ENCODE assay signal across 25 cellular contexts in genomic region chr12:32201996-32202395, GRCh38.
DNase-seq lines count a peak whose midpoint lies in the region; ATAC-seq and TF ChIP-seq lines count a peak whose summit lies in the region.
"Had no signal": no experiment of that assay in that cellular context is flagged by ENCODE, and none has a peak within 500 bp of the region (broad histone marks: within the 10 kb centered on the region; RNA-seq: fewer than 3 reads in every experiment).

No MANE protein-coding gene starts in this region.

- H3K9ac ChIP-seq in neuronal stem cell (ENCODE audit: low read depth, low read length, poor library complexity), result no peak overlapping the region

- H4K91ac ChIP-seq in neuronal stem cell (ENCODE audit: low read depth, low read length, poor library complexity), result no peak overlapping the region

- POLR2A ChIA-PET in GM10248 (lab: Yijun Ruan, JAX), result no interaction called here

- no peak overlapping the region for H2BK120ac ChIP-seq in neuronal stem cell (ENCODE audit: low read depth, low read length)

- no peak overlapping the region for H3K4me3 Mint-ChIP-seq in nephron
- no peak overlapping the region for H3K4me3 Mint-ChIP-seq in activated T-cell treated with anti-CD3 and anti-CD28 coated beads, Interleukin-2, amount 50 U/mL, for 4 hours
- H3K4me3 Mint-ChIP-seq: activated CD8-positive, alpha-beta T cell treated with anti-CD3 and anti-CD28 coated beads for 36 hours; CD4-positive, CD25-positive, alpha-beta regulatory T cell; IgD-negative memory B cell; stimulated activated naive B cell treated with anti-CD40 and anti-IgM and Interleukin-4, amounts not matched to agents 10 μg/mL and 1 μg/mL and 100 μg/mL, for 72 hours had no signal

- H3K27ac ChIP-seq in adrenal gland, result no peak overlapping the region
- H3K27ac ChIP-seq in neuronal stem cell (replicated peaks; ENCODE audit: low read length), result no peak overlapping the region
- H3K27ac ChIP-seq: heart right ventricle, prostate gland, testis had no signal

- H2BK12ac ChIP-seq in neuronal stem cell (ENCODE audit: low read length), result no peak overlapping the region

- peaks cover 14% of the 10 kb centered on the region for H3K4me1 Mint-ChIP-seq in nephron
- H3K4me1 Mint-ChIP-seq in activated T-cell treated with anti-CD3 and anti-CD28 coated beads, Interleukin-2, amount 50 U/mL, for 4 hours (ENCODE audit: low read depth), result peaks cover 5% of the 10 kb centered on the region

- no peak overlapping the region for H4K8ac ChIP-seq in neuronal stem cell (ENCODE audit: low read depth, low read length)

- no peak for TF ChIP-seq CTCF in adrenal gland (IDR thresholded peaks at IDR 0.05)
- no peak for TF ChIP-seq CTCF in nephron (IDR thresholded peaks at IDR 0.05; ENCODE audit: unreplicated experiment in 3 of 3)
- no peak for TF ChIP-seq CTCF in GM10248 (IDR thresholded peaks at IDR 0.05; ENCODE audit: control extremely low read depth, extremely low read depth, low read depth, missing control alignments)

- no peak for ATAC-seq in activated T-cell treated with anti-CD3 and anti-CD28 coated beads, Interleukin-2, amount 50 U/mL, for 4 hours
- ATAC-seq: activated CD8-positive, alpha-beta T cell treated with anti-CD3 and anti-CD28 coated beads for 36 hours; heart right ventricle; left colon; stimulated activated naive B cell treated with anti-CD40 and anti-IgM and Interleukin-4, amounts not matched to agents 10 μg/mL and 1 μg/mL and 100 μg/mL, for 72 hours had no signal

- H2AFZ ChIP-seq in neuronal stem cell (ENCODE audit: low read length), result no peak overlapping the region

- no peak overlapping the region for H2BK15ac ChIP-seq in neuronal stem cell (ENCODE audit: low read length)

- peaks cover 4% of the 10 kb centered on the region for H3K9me3 Mint-ChIP-seq in nephron
- H3K9me3 Mint-ChIP-seq in activated T-cell treated with anti-CD3 and anti-CD28 coated beads, Interleukin-2, amount 50 U/mL, for 4 hours, result no peaks in the 10 kb centered on the region
- H3K9me3 Mint-ChIP-seq: activated CD8-positive, alpha-beta T cell treated with anti-CD3 and anti-CD28 coated beads for 36 hours had no signal

- no peak overlapping the region for H2AK5ac ChIP-seq in neuronal stem cell (ENCODE audit: low read depth, low read length)

- H3K4ac ChIP-seq in neuronal stem cell (ENCODE audit: low read length), result no peak overlapping the region

- 72 to 83% (median 73%) methylated on average over 1 of the region's 1 CpG for WGBS in adrenal gland, 4 donors
- WGBS in neuronal stem cell (ENCODE audit: extremely low coverage in 2 of 2, insufficient read length in 2 of 2, insufficient replicate concordance in 1 of 2), 2 donors, result no CpG with 5 or more reads among the region's 1 CpG

- TF ChIP-seq POLR2A in adrenal gland (IDR thresholded peaks at IDR 0.05), result no peak

- H3K27ac Mint-ChIP-seq in nephron, result peak overlapping the region; percentile 14 to 45 (median 27)
- H3K27ac Mint-ChIP-seq: activated CD8-positive, alpha-beta T cell treated with anti-CD3 and anti-CD28 coated beads for 36 hours; CD4-positive, CD25-positive, alpha-beta regulatory T cell; stimulated activated naive B cell treated with anti-CD40 and anti-IgM and Interleukin-4, amounts not matched to agents 10 μg/mL and 1 μg/mL and 100 μg/mL, for 72 hours had no signal

- no peak overlapping the region for H3K4me3 ChIP-seq in adrenal gland
- no peak overlapping the region for H3K4me3 ChIP-seq in neuronal stem cell (ENCODE audit: low read length in 2 of 2)
- H3K4me3 ChIP-seq: HAP-1, heart right ventricle, prostate gland, testis had no signal

- H3K27me3 ChIP-seq in adrenal gland (no peaks in the 10 kb centered on the region), neuronal stem cell (ENCODE audit: control insufficient read depth in 3 of 3, insufficient read depth in 3 of 3, low read depth in 1 of 3, low read length in 3 of 3) (no peaks in the 10 kb centered on the region)
- H3K27me3 ChIP-seq: heart right ventricle, testis had no signal

- no peak overlapping the region for H3K14ac ChIP-seq in neuronal stem cell (ENCODE audit: low read length)

- H3K4me2 ChIP-seq in neuronal stem cell (ENCODE audit: insufficient read depth, low read length, poor library complexity, severe bottlenecking), result no peak overlapping the region

- in situ Hi-C loops in G401 (cut with HindIII; ENCODE audit: low sequenced_read_pairs), result no loop called here

- H3K36me3 ChIP-seq in adrenal gland (replicated peaks in 1 of 2) (no peaks in the 10 kb centered on the region), neuronal stem cell (replicated peaks in 1 of 2; ENCODE audit: control insufficient read depth in 2 of 2, insufficient read depth in 2 of 2, low read length in 2 of 2) (peaks cover 0 to 1% of the 10 kb centered on the region in 2 donors)
- H3K36me3 ChIP-seq: HAP-1, heart right ventricle, prostate gland had no signal

- no peaks in the 10 kb centered on the region for H3K79me1 ChIP-seq in neuronal stem cell (ENCODE audit: low read depth, low read length)

- peaks cover 30% of the 10 kb centered on the region for H3K36me3 Mint-ChIP-seq in nephron (ENCODE audit: low read depth)
- peaks cover 2% of the 10 kb centered on the region for H3K36me3 Mint-ChIP-seq in activated T-cell treated with anti-CD3 and anti-CD28 coated beads, Interleukin-2, amount 50 U/mL, for 4 hours (ENCODE audit: insufficient read depth)
- H3K36me3 Mint-ChIP-seq: CD4-positive, CD25-positive, alpha-beta regulatory T cell had no signal

- no peak overlapping the region for H3K18ac ChIP-seq in neuronal stem cell (ENCODE audit: low read length)

- intact Hi-C loops in adrenal gland (cut with DNase I), result no loop called here

- H3K9me3 ChIP-seq in adrenal gland (replicated peaks in 1 of 3) (no peaks in the 10 kb centered on the region), neuronal stem cell (replicated peaks in 1 of 2; ENCODE audit: control insufficient read depth in 2 of 2, insufficient read depth in 1 of 2, low read depth in 1 of 2, low read length in 2 of 2) (peaks cover 2 to 9% of the 10 kb centered on the region in 2 donors)
- H3K9me3 ChIP-seq: HAP-1, heart right ventricle, prostate gland, testis had no signal

- no peak overlapping the region for H3K23ac ChIP-seq in neuronal stem cell (ENCODE audit: low read depth, low read length, poor library complexity)

- H3K4me1 ChIP-seq in adrenal gland (replicated peaks in 1 of 2), result no peaks in the 10 kb centered on the region
- H3K4me1 ChIP-seq in neuronal stem cell (ENCODE audit: control insufficient read depth in 2 of 2, insufficient read depth in 1 of 2, low read depth in 1 of 2, low read length in 2 of 2), result no peaks in the 10 kb centered on the region
- H3K4me1 ChIP-seq: heart right ventricle, prostate gland, testis had no signal

- no peaks in the 10 kb centered on the region for H3K27me3 Mint-ChIP-seq in nephron (ENCODE audit: low read depth)
- H3K27me3 Mint-ChIP-seq in activated T-cell treated with anti-CD3 and anti-CD28 coated beads, Interleukin-2, amount 50 U/mL, for 4 hours (ENCODE audit: low read depth), result no peaks in the 10 kb centered on the region
- H3K27me3 Mint-ChIP-seq: activated CD8-positive, alpha-beta T cell treated with anti-CD3 and anti-CD28 coated beads for 36 hours; CD4-positive, CD25-positive, alpha-beta regulatory T cell; IgD-negative memory B cell; stimulated activated naive B cell treated with anti-CD40 and anti-IgM and Interleukin-4, amounts not matched to agents 10 μg/mL and 1 μg/mL and 100 μg/mL, for 72 hours had no signal

- CTCF ChIA-PET in GM10248 (lab: Yijun Ruan, JAX), result interaction anchor here (4.5 kb wide), 1 partner anchor 17 kb away, joined by 13 read pairs; no protein-coding TSS in a partner anchor

- peak; percentile 95 for DNase-seq in G401 (ENCODE audit: low spot score)
- peak; percentile 53 for DNase-seq in NCI-H2029 treated with DMSO at 0.1 percent for 48 hours (lab: John Stamatoyannopoulos, UW)
- DNase-seq in adrenal gland, result peak in 4 of 7 donors; percentile 10 to 44 (median 26)
- DNase-seq in activated T-cell treated with anti-CD3 and anti-CD28 coated beads, Interleukin-2, amount 50 U/mL, for 4 hours, result no peak
- DNase-seq in GM10248 (ENCODE audit: extremely low spot score), result no peak
- DNase-seq in neuronal stem cell (ENCODE audit: low spot score), result no peak
- DNase-seq: activated CD4-positive, CD25-positive, alpha-beta regulatory T cell treated with anti-CD3 and anti-CD28 coated beads, Interleukin-2, amount 50 U/mL, for 72 hours; activated CD8-positive, alpha-beta T cell treated with anti-CD3 and anti-CD28 coated beads for 36 hours; activated naive CD4-positive, alpha-beta T cell; activated T-cell treated with anti-CD3 and anti-CD28 coated beads, Interleukin-2, amount 50 U/mL, for 1 hour; CD4-positive, CD25-positive, alpha-beta regulatory T cell; GDM1; left colon; midbrain; NCI-H1417 treated with DMSO at 0.1 percent for 48 hours; NCI-H2227 treated with DMSO at 0.1 percent for 48 hours; small intestine; stimulated activated CD4-positive, alpha-beta T cell treated with anti-CD3 and anti-CD28 coated beads, Interleukin-2, amount 100 ng/mL, for 48 hours; stimulated activated naive B cell treated with anti-CD40 and anti-IgM and Interleukin-4, amounts not matched to agents 10 μg/mL and 1 μg/mL and 100 μg/mL, for 72 hours; testis had no signal

- no peak overlapping the region for H2BK5ac ChIP-seq in neuronal stem cell (ENCODE audit: low read length)

Comparison
In these comparisons a context has a peak if more than half of its experiments do, and no peak if none do; other contexts are left out.
1. DNase-seq: peak in G401 (single experiment), NCI-H2029 treated with DMSO at 0.1 percent for 48 hours (single experiment) and adrenal gland (4 of 7); none in activated T-cell treated with anti-CD3 and anti-CD28 coated beads, Interleukin-2, amount 50 U/mL, for 4 hours (single experiment), GM10248 (single experiment) and neuronal stem cell (single experiment).